Comparison of ENCODE assay signal across 9 cellular contexts in the genomic region with DNA sequence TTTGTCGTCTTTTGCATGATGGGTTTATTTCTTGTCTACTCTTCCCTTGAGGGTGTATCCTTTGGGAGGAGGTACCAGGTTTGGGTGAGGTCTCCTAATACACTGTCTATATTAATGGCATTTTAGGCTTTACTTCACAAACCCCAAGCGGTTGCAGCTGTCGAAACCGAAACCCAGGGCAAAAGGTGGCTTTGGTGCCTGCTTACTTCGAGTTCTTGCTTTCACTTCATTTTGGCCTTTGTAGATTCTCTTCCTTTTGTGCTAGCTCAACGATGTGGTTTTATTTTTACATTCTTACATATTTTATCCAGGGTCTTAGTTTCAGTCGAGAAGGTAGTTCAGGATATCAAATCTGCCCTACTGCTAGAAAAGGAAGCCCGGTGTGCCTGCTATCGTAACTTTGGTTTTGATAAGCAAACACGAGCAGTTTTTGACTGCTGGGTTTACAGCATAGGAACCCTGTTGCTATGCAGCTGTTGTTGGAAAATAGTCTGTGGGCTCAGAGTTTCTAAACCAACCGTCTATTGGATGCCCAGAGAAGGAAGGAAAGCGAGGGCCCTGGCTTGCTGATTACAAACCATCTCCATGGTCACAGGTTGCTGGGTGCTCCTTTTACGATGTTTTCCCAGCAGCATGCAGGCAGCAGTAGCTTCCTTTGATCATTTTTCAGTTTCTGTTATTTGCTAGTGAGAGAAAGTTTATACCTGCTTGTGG. TPM values are rescaled to one million over a fixed set of nuclear protein-coding genes. Genes with fewer than 3 reads are reported as not detected.
DNase-seq lines count a peak whose midpoint lies in the region; ATAC-seq, FAIRE-seq and TF ChIP-seq lines count a peak whose summit lies in the region.
"Had no signal": no experiment of that assay in that cellular context is flagged by ENCODE, and none has a peak within 500 bp of the region (broad histone marks: within the 10 kb centered on the region; RNA-seq: fewer than 3 reads in every experiment).

No MANE protein-coding gene starts in this region.

- H3K4me3 Mint-ChIP-seq in activated T-helper 2 cell treated with anti-CD3 and anti-CD28 coated beads, Interferon-gamma antibody, Interleukin-2, Interleukin-4, amounts not matched to agents 10 μg/mL and 5 μg/mL and 100 μg/mL, durations not matched to agents 14 hours and 24 hours and 36 hours (ENCODE audit: low read depth): peak overlapping the region; percentile 87

- no peaks in the 10 kb centered on the region for H3K9me2 ChIP-seq in PC-3 (replicated peaks; ENCODE audit: low read length)

- no peaks in the 10 kb centered on the region for H3K36me3 Mint-ChIP-seq in activated T-helper 2 cell treated with anti-CD3 and anti-CD28 coated beads, Interferon-gamma antibody, Interleukin-2, Interleukin-4, amounts not matched to agents 10 μg/mL and 5 μg/mL and 100 μg/mL, durations not matched to agents 14 hours and 24 hours and 36 hours (ENCODE audit: low read depth)

- peak overlapping the region; percentile 93 for H3K27ac ChIP-seq in PC-3 (ENCODE audit: low read length)
- H3K27ac ChIP-seq in heart right ventricle: peak overlapping the region in 7 of 10 donors; percentile 36 to 86 (median 56)
- H3K27ac ChIP-seq: parathyroid adenoma had no signal

- intact Hi-C loops in PC-3 (cut with micrococcal nuclease): no loop called here
- intact Hi-C loops in activated T-helper 2 cell treated with anti-CD3 and anti-CD28 coated beads, Interferon-gamma antibody, Interleukin-2, Interleukin-4, amounts not matched to agents 10 μg/mL and 5 μg/mL and 100 μg/mL, durations not matched to agents 14 hours and 24 hours and 36 hours (cut with micrococcal nuclease): loop anchor here (1.0 kb wide), 1 partner anchor 37 kb away; no protein-coding TSS in a partner anchor
- intact Hi-C loops in heart right ventricle (cut with DNase I): no loop called here

- BruUV-seq in PC-3 (replicated peaks; lab: Mats Ljungman, UMichigan): TSS peak; percentile 98

- H4K20me1 ChIP-seq in PC-3 (ENCODE audit: low read length): no peaks in the 10 kb centered on the region

- POLR2A ChIA-PET in PC-3 (lab: Charles Lee; ENCODE audit: unreplicated experiment): interaction anchor here (0.7 kb wide), 1 partner anchor 11 kb away, joined by 4 read pairs; no protein-coding TSS in a partner anchor

- H3K9me3 ChIP-seq in PC-3 (ENCODE audit: low read length) (no peaks in the 10 kb centered on the region), heart right ventricle (no peaks in the 10 kb centered on the region)

- H3K4me1 ChIP-seq in PC-3 (ENCODE audit: insufficient read depth, low read length) (peaks cover 18% of the 10 kb centered on the region), heart right ventricle (peaks cover 0 to 15% (median 0%) of the 10 kb centered on the region in 9 donors)
- H3K4me1 ChIP-seq: parathyroid adenoma had no signal

- CTCF ChIA-PET in PC-3 (lab: Charles Lee): interaction anchor here (0.6 kb wide), 1 partner anchor 25 kb away, joined by 4 read pairs; no protein-coding TSS in a partner anchor

- peak overlapping the region; percentile 75 for H3K9ac ChIP-seq in PC-3 (ENCODE audit: low read length)
- H3K9ac ChIP-seq: parathyroid adenoma had no signal

- H3K79me2 ChIP-seq in PC-3 (ENCODE audit: low read length): no peaks in the 10 kb centered on the region
- H3K79me2 ChIP-seq: parathyroid adenoma had no signal

- DNase-seq in AG08395 (ENCODE audit: low spot score) (peak; percentile 52), GM19238 (ENCODE audit: insufficient read length, low spot score) (peak; percentile 58), PC-3 (peak; percentile 82), heart right ventricle (peak in 1 of 2 donors; percentile 38), frontal cortex (ENCODE audit: low spot score in 2 of 2) (no peak)
- DNase-seq in activated T-helper 2 cell treated with anti-CD3 and anti-CD28 coated beads, Interferon-gamma antibody, Interleukin-2, Interleukin-4, amounts not matched to agents 10 μg/mL and 5 μg/mL and 100 μg/mL, durations not matched to agents 14 hours and 24 hours and 36 hours (ENCODE audit: low spot score): peak; percentile 73
- peak; percentile 27 to 50 for DNase-seq in stimulated activated CD4-positive, alpha-beta T cell treated with anti-CD3 and anti-CD28 coated beads, Interleukin-15, amount 100 ng/mL, for 1 hour (ENCODE audit: low read depth in 1 of 2, low spot score in 1 of 2)

- H3K27me3 ChIP-seq in PC-3 (ENCODE audit: low read length): no peaks in the 10 kb centered on the region
- H3K27me3 ChIP-seq in heart right ventricle: peaks cover 0 to 8% (median 0%) of the 10 kb centered on the region in 7 donors

- H2AFZ ChIP-seq in PC-3 (ENCODE audit: low read length): peak overlapping the region; percentile 80
- H2AFZ ChIP-seq: parathyroid adenoma had no signal

- 38 to 39% methylated on average over 13 of the region's 13 CpGs for WGBS in heart right ventricle, 2 donors

- FAIRE-seq in frontal cortex (lab: Jason Lieb, UNC): no peak

- ATAC-seq in HG03280 (IDR thresholded peaks at IDR 0.05; ENCODE audit: unreplicated experiment) (peak; percentile 84), PC-3 (peak; percentile 89), heart right ventricle (peak; percentile 30 to 95 (median 80))

- H3F3A ChIP-seq in PC-3 (ENCODE audit: low read length, unreplicated experiment): peaks cover 5% of the 10 kb centered on the region

- H3K4me2 ChIP-seq in PC-3 (ENCODE audit: low read length): peak overlapping the region; percentile 92

- TF ChIP-seq CTCF in PC-3 (conservative IDR thresholded peaks at IDR 0.05; ENCODE audit: low read depth, low read length) (no peak), heart right ventricle (IDR thresholded peaks at IDR 0.05) (no peak)

- peak overlapping the region; percentile 73 for H3K4me3 ChIP-seq in PC-3 (ENCODE audit: low read length)
- H3K4me3 ChIP-seq in heart right ventricle: peak overlapping the region in 6 of 10 donors; percentile 28 to 50 (median 43)

- H3K27ac Mint-ChIP-seq in activated T-helper 2 cell treated with anti-CD3 and anti-CD28 coated beads, Interferon-gamma antibody, Interleukin-2, Interleukin-4, amounts not matched to agents 10 μg/mL and 5 μg/mL and 100 μg/mL, durations not matched to agents 14 hours and 24 hours and 36 hours: peak overlapping the region; percentile 93

- H3K36me3 ChIP-seq in PC-3 (ENCODE audit: low read depth, low read length): no peaks in the 10 kb centered on the region
- no peaks in the 10 kb centered on the region for H3K36me3 ChIP-seq in heart right ventricle

- H3K4me1 Mint-ChIP-seq in activated T-helper 2 cell treated with anti-CD3 and anti-CD28 coated beads, Interferon-gamma antibody, Interleukin-2, Interleukin-4, amounts not matched to agents 10 μg/mL and 5 μg/mL and 100 μg/mL, durations not matched to agents 14 hours and 24 hours and 36 hours (ENCODE audit: low read depth): peaks cover 31% of the 10 kb centered on the region

- peaks cover 13% of the 10 kb centered on the region for H3K27me3 Mint-ChIP-seq in activated T-helper 2 cell treated with anti-CD3 and anti-CD28 coated beads, Interferon-gamma antibody, Interleukin-2, Interleukin-4, amounts not matched to agents 10 μg/mL and 5 μg/mL and 100 μg/mL, durations not matched to agents 14 hours and 24 hours and 36 hours (ENCODE audit: low read depth)

- no peaks in the 10 kb centered on the region for H3K9me3 Mint-ChIP-seq in activated T-helper 2 cell treated with anti-CD3 and anti-CD28 coated beads, Interferon-gamma antibody, Interleukin-2, Interleukin-4, amounts not matched to agents 10 μg/mL and 5 μg/mL and 100 μg/mL, durations not matched to agents 14 hours and 24 hours and 36 hours

RNA-seq across cellular contexts. Expression of a gene that starts 9.8 kb away (rescaled TPM):
- 1.3 and 1.7 TPM in 2 replicates for total RNA-seq in PC-3 (2014; rRNA removed)
- total RNA-seq in activated T-helper 2 cell treated with anti-CD3 and anti-CD28 coated beads, Interferon-gamma antibody, Interleukin-2, Interleukin-4, amounts not matched to agents 10 μg/mL and 5 μg/mL and 100 μg/mL, durations not matched to agents 14 hours and 24 hours and 36 hours: 0.27 and 0.76 TPM in 2 replicates
- 10 to 100 TPM in 5 of 10 donors, 1 to 10 TPM in 5; 4.0 to 17.7 (median 9.5) TPM for total RNA-seq in heart right ventricle
- polyA plus RNA-seq in heart right ventricle: 1 to 10 TPM; 5.0 to 5.1 TPM
- total RNA-seq in frontal cortex: 31.8 TPM

Comparison
In these comparisons a context has a peak if more than half of its experiments do, and no peak if none do; other contexts are left out.
1. DNase-seq: peak in AG08395 (single experiment), GM19238 (single experiment), PC-3 (single experiment), activated T-helper 2 cell treated with anti-CD3 and anti-CD28 coated beads, Interferon-gamma antibody, Interleukin-2, Interleukin-4, amounts not matched to agents 10 μg/mL and 5 μg/mL and 100 μg/mL, durations not matched to agents 14 hours and 24 hours and 36 hours (single experiment) and stimulated activated CD4-positive, alpha-beta T cell treated with anti-CD3 and anti-CD28 coated beads, Interleukin-15, amount 100 ng/mL, for 1 hour (2 of 2); none in frontal cortex (0 of 2).
2. Peak in every context shown above with its lines, with median percentiles within 50 percentile points of each other: ATAC-seq.